8 cellular contexts compared by ENCODE assay signal in genomic region chr16:29200033-29200661, GRCh38.
DNase-seq lines count a peak whose midpoint lies in the region; ATAC-seq and TF ChIP-seq lines count a peak whose summit lies in the region.
"Not testable (repeated sequence)": the region's sequence is repeated elsewhere in the genome, so short reads cannot be mapped to it uniquely, and the experiment has no call there.

No MANE protein-coding gene starts in this region.

- DNase-seq in GM04503 (ENCODE audit: low read depth) (peak; percentile 42), spleen (peak; percentile 30), aorta (peak; percentile 32 to 63)
- not testable (repeated sequence) for DNase-seq in RWPE2 (ENCODE audit: low spot score); esophagus muscularis mucosa (ENCODE audit: extremely low spot score); left cardiac atrium

- not testable (repeated sequence) for TF ChIP-seq POLR2A in esophagus muscularis mucosa (IDR thresholded peaks at IDR 0.05; ENCODE audit: low read depth); spleen (IDR thresholded peaks at IDR 0.05)

- H3K36me3 ChIP-seq in RWPE2 (ENCODE audit: low read depth); esophagus muscularis mucosa; muscle layer of colon (ENCODE audit: insufficient read depth, low read length); spleen; aorta (ENCODE audit: control insufficient read depth in 1 of 2, insufficient read depth in 2 of 2, low read length in 1 of 2): not testable (repeated sequence)

- intact Hi-C loops in esophagus muscularis mucosa (cut with DNase I); left cardiac atrium (cut with DNase I); spleen (cut with DNase I; ENCODE audit: low total_unique reads); aorta (cut with DNase I): not testable (repeated sequence)

- TF ChIP-seq CTCF in RWPE2 (IDR thresholded peaks at IDR 0.05; ENCODE audit: poor library complexity, severe bottlenecking); brain (conservative IDR thresholded peaks at IDR 0.05); esophagus muscularis mucosa (IDR thresholded peaks at IDR 0.05); spleen (IDR thresholded peaks at IDR 0.05 in 8 of 11, conservative IDR thresholded peaks at IDR 0.05 in 3 of 11): not testable (repeated sequence)

- H3K9me3 ChIP-seq in RWPE2 (ENCODE audit: severe bottlenecking); esophagus muscularis mucosa; muscle layer of colon (ENCODE audit: low read length); spleen; aorta (ENCODE audit: control insufficient read depth, low read length): not testable (repeated sequence)

- peak overlapping the region in 1 of 5 experiments; percentile 43 for H3K4me3 Mint-ChIP-seq in brain

- not testable (repeated sequence) for H3K27me3 Mint-ChIP-seq in brain

- H3K36me3 Mint-ChIP-seq in brain = not testable (repeated sequence)

- not testable (repeated sequence) for TF ChIP-seq EP300 in esophagus muscularis mucosa (IDR thresholded peaks at IDR 0.05)

- peak overlapping the region in 3 of 5 experiments; percentile 42 to 91 (median 82) for H3K27ac Mint-ChIP-seq in brain

- not testable (repeated sequence) for H3K4me3 ChIP-seq in RWPE2 (ENCODE audit: severe bottlenecking); esophagus muscularis mucosa; muscle layer of colon (ENCODE audit: low read depth in 1 of 2, low read length in 2 of 2); spleen; aorta (ENCODE audit: low read length in 2 of 2)

- H3K4me1 ChIP-seq in RWPE2 (ENCODE audit: insufficient read depth, poor library complexity, severe bottlenecking); spleen; aorta (ENCODE audit: control insufficient read depth in 1 of 2, insufficient read depth in 2 of 2, low read length in 2 of 2): not testable (repeated sequence)
- H3K4me1 ChIP-seq in esophagus muscularis mucosa (peaks cover 0 to 69% (median 62%) of the 10 kb centered on the region in 4 donors), muscle layer of colon (ENCODE audit: insufficient read depth, low read length) (peaks cover 33% of the 10 kb centered on the region)

- ATAC-seq in RWPE2 (ENCODE audit: low read depth) (peak; percentile 68), left cardiac atrium (peak; percentile 40 to 73), aorta (ENCODE audit: low FRiP score) (peak; percentile 17)

- WGBS in esophagus muscularis mucosa = 50% methylated on average over 13 of the region's 13 CpGs
- WGBS in spleen, 5 donors = 74 to 94% (median 86%) methylated on average over 11 to 13 of the region's 13 CpGs
- WGBS in aorta, 2 donors = 49 to 54% methylated on average over 11 to 12 of the region's 13 CpGs

- H3K27ac ChIP-seq in RWPE2 (ENCODE audit: poor library complexity, severe bottlenecking); aorta (ENCODE audit: low read depth in 1 of 2, low read length in 2 of 2): not testable (repeated sequence)
- peak overlapping the region; percentile 82 to 87 (median 84) for H3K27ac ChIP-seq in esophagus muscularis mucosa (replicated peaks in 1 of 4)
- peak overlapping the region; percentile 72 for H3K27ac ChIP-seq in muscle layer of colon (ENCODE audit: low read depth, low read length)
- peak overlapping the region in 3 of 8 donors; percentile 5 to 30 (median 14) for H3K27ac ChIP-seq in spleen

- not testable (repeated sequence) for H3K27me3 ChIP-seq in RWPE2 (ENCODE audit: insufficient read depth, poor library complexity, severe bottlenecking); esophagus muscularis mucosa; muscle layer of colon (ENCODE audit: control insufficient read depth in 1 of 2, insufficient read depth in 2 of 2, low read length in 2 of 2); spleen (replicated peaks in 1 of 7); aorta (ENCODE audit: control insufficient read depth in 1 of 2, insufficient read depth in 2 of 2, low read length in 1 of 2)

- H3K4me1 Mint-ChIP-seq in brain = peaks cover 32% of the 10 kb centered on the region

- H3K9me3 Mint-ChIP-seq in brain = not testable (repeated sequence)

- not testable (repeated sequence) for H3K9ac ChIP-seq in muscle layer of colon (ENCODE audit: low read length)

Comparison
In these comparisons a context has a peak if more than half of its experiments do, and no peak if none do; other contexts are left out.
1. ATAC-seq: peak in every context shown above with its lines; median percentile 68 in RWPE2; 56 in left cardiac atrium; 17 in aorta.